Comparison of ENCODE assay signal across 12 cellular contexts in the genomic region with DNA sequence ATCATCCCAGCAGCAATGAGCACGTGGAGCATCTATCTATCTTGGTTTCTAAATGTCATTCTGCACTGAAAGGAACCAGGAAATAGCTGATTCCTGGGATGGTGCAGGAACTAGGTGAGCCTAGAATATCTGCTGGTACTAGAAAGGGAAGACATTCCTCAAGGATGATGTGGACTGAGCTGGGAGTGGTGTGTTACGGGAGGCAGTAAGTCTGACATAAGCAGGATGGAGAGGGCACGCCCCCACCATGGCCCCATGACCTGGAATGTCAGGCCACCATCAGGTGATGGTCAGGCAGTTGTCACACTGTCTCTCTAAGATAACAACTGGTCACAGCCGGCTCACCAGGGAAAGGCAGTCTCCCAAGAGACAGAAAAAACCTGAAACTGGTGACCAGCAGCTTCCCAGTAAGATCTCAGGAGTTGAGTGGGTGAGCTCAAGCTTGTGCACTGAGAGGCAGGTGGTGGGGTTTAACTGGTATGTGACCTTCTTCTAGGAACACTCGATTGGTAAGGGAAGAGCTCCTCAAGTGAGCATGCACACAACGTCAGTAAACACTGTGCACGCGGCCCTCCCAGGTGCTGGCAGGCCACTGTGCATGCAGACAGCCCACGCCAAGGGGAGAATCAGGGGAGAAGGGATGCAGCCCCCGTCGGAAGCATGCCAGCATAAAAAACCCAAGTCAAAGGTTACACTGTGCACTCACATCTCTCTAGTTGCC.
A peak's percentile ranks its signal among the peaks of the same experiment; 100 is the strongest.
DNase-seq lines count a peak whose midpoint lies in the region; ATAC-seq and TF ChIP-seq lines count a peak whose summit lies in the region.
"Had no signal": no experiment of that assay in that cellular context is flagged by ENCODE, and none has a peak within 500 bp of the region (broad histone marks: within the 10 kb centered on the region; RNA-seq: fewer than 3 reads in every experiment).

No MANE protein-coding gene starts in this region.

- H3K9me3 Mint-ChIP-seq in nephron = peaks cover 12% of the 10 kb centered on the region
- peaks cover 0 to 9% of the 10 kb centered on the region in 2 donors for H3K9me3 Mint-ChIP-seq in stimulated activated naive CD8-positive, alpha-beta T cell treated with anti-CD3 and anti-CD28 coated beads, Interleukin-15, amount 100 ng/mL, for 72 hours

- intact Hi-C loops in sigmoid colon (cut with DNase I) (no loop called here), OCI-LY7 (cut with micrococcal nuclease; ENCODE audit: unreplicated experiment) (no loop called here)

- H3K27ac ChIP-seq in epithelial cell of prostate (peak overlapping the region; percentile 53), sigmoid colon (no peak overlapping the region), OCI-LY7 (ENCODE audit: low read depth, low read length, poor library complexity, severe bottlenecking) (no peak overlapping the region)

- DNase-seq in DMS53 (lab: John Stamatoyannopoulos, UW) = peak; percentile 89
- DNase-seq in M059J (ENCODE audit: low read depth) = peak; percentile 77
- peak; percentile 45 for DNase-seq in epithelial cell of prostate (ENCODE audit: low read depth, low spot score)
- no peak for DNase-seq in OCI-M2 (lab: John Stamatoyannopoulos, UW; ENCODE audit: unreplicated experiment)
- no peak for DNase-seq in sigmoid colon
- no peak for DNase-seq in OCI-LY7 (ENCODE audit: low spot score)
- no peak for DNase-seq in stimulated activated naive CD8-positive, alpha-beta T cell treated with anti-CD3 and anti-CD28 coated beads, Interleukin-15, amount 100 ng/mL, for 72 hours
- DNase-seq: DND-41; effector memory CD4-positive, alpha-beta T cell; NCI-H446; stimulated activated CD4-positive, alpha-beta T cell treated with anti-CD3 and anti-CD28 coated beads, Interleukin-2, amount 100 ng/mL, for 24 hours had no signal

- 23 to 66% methylated on average over 11 of the region's 11 CpGs for WGBS in sigmoid colon, 2 donors

- H2AFZ ChIP-seq in OCI-LY7 (ENCODE audit: low read length) = no peak overlapping the region

- peaks cover 6% of the 10 kb centered on the region for H3K27me3 Mint-ChIP-seq in nephron (ENCODE audit: low read depth)
- H3K27me3 Mint-ChIP-seq in stimulated activated naive CD8-positive, alpha-beta T cell treated with anti-CD3 and anti-CD28 coated beads, Interleukin-15, amount 100 ng/mL, for 72 hours = peaks cover 6% of the 10 kb centered on the region

- CTCF ChIA-PET in OCI-LY7 (lab: Charles Lee; ENCODE audit: unreplicated experiment) = interaction anchor here (0.6 kb wide), 1 partner anchor 202 kb away, joined by 3 read pairs; no protein-coding TSS in a partner anchor

- no peaks in the 10 kb centered on the region for H3K27me3 ChIP-seq in sigmoid colon

- no peaks in the 10 kb centered on the region for H3K36me3 ChIP-seq in sigmoid colon
- no peaks in the 10 kb centered on the region for H3K36me3 ChIP-seq in OCI-LY7 (ENCODE audit: insufficient read depth, low read length)

- peak overlapping the region in 2 of 3 experiments; percentile 39 to 43 for H3K27ac Mint-ChIP-seq in nephron
- H3K27ac Mint-ChIP-seq in stimulated activated naive CD8-positive, alpha-beta T cell treated with anti-CD3 and anti-CD28 coated beads, Interleukin-15, amount 100 ng/mL, for 72 hours = no peak overlapping the region

- no peak overlapping the region for H3K4me3 Mint-ChIP-seq in nephron
- H3K4me3 Mint-ChIP-seq in stimulated activated naive CD8-positive, alpha-beta T cell treated with anti-CD3 and anti-CD28 coated beads, Interleukin-15, amount 100 ng/mL, for 72 hours = no peak overlapping the region

- H4K20me1 ChIP-seq in OCI-LY7 (ENCODE audit: insufficient read depth, low read length) = no peaks in the 10 kb centered on the region

- peaks cover 42% of the 10 kb centered on the region for H3K4me1 Mint-ChIP-seq in nephron
- peaks cover 16% of the 10 kb centered on the region for H3K4me1 Mint-ChIP-seq in stimulated activated naive CD8-positive, alpha-beta T cell treated with anti-CD3 and anti-CD28 coated beads, Interleukin-15, amount 100 ng/mL, for 72 hours

- ATAC-seq in stimulated activated naive CD8-positive, alpha-beta T cell treated with anti-CD3 and anti-CD28 coated beads, Interleukin-15, amount 100 ng/mL, for 72 hours = no peak

- POLR2A ChIA-PET in OCI-LY7 (lab: Charles Lee) = interaction anchor here (1.1 kb wide), 1 partner anchor 17 kb away, joined by 3 read pairs; no protein-coding TSS in a partner anchor

- no TSS peak for BruUV-seq in OCI-LY7 (replicated peaks; lab: Mats Ljungman, UMichigan)

- TF ChIP-seq EP300 in sigmoid colon (IDR thresholded peaks at IDR 0.05) = no peak

- H3K4me2 ChIP-seq in OCI-LY7 (ENCODE audit: low read length) = no peak overlapping the region

- TF ChIP-seq POLR2A in sigmoid colon (IDR thresholded peaks at IDR 0.05) = no peak

- no peaks in the 10 kb centered on the region for H3K79me2 ChIP-seq in OCI-LY7 (ENCODE audit: insufficient read depth, low read depth, low read length)

- H3K4me1 ChIP-seq in sigmoid colon (peaks cover 0 to 11% (median 2%) of the 10 kb centered on the region in 4 donors), OCI-LY7 (ENCODE audit: insufficient read depth, low read length, poor library complexity, severe bottlenecking) (peaks cover 4% of the 10 kb centered on the region)

- no peaks in the 10 kb centered on the region for H3K9me2 ChIP-seq in OCI-LY7 (ENCODE audit: insufficient read depth, low read length)

- no peaks in the 10 kb centered on the region for H3K9me3 ChIP-seq in sigmoid colon
- H3K9me3 ChIP-seq in OCI-LY7 (ENCODE audit: low read length) = no peaks in the 10 kb centered on the region

- H3K4me3 ChIP-seq in sigmoid colon (no peak overlapping the region), OCI-LY7 (ENCODE audit: low read depth, low read length, poor library complexity, severe bottlenecking) (no peak overlapping the region)

- no peaks in the 10 kb centered on the region for H3K36me3 Mint-ChIP-seq in nephron (ENCODE audit: low read depth)

- TF ChIP-seq CTCF in nephron (IDR thresholded peaks at IDR 0.05; ENCODE audit: unreplicated experiment in 3 of 3) (no peak), sigmoid colon (IDR thresholded peaks at IDR 0.05) (no peak), OCI-LY7 (conservative IDR thresholded peaks at IDR 0.05; ENCODE audit: low read length) (no peak)

Comparison
In these comparisons a context has a peak if more than half of its experiments do, and no peak if none do; other contexts are left out.
1. DNase-seq: peak in DMS53 (single experiment), M059J (single experiment) and epithelial cell of prostate (single experiment); none in OCI-M2 (single experiment), sigmoid colon (single experiment), OCI-LY7 (single experiment) and stimulated activated naive CD8-positive, alpha-beta T cell treated with anti-CD3 and anti-CD28 coated beads, Interleukin-15, amount 100 ng/mL, for 72 hours (0 of 2).
2. H3K27ac Mint-ChIP-seq: peak in nephron (2 of 3); none in stimulated activated naive CD8-positive, alpha-beta T cell treated with anti-CD3 and anti-CD28 coated beads, Interleukin-15, amount 100 ng/mL, for 72 hours (0 of 2).